In genomic region chr22:49909476-49910205, GRCh38 we compare ENCODE assay signal across 13 cellular contexts. TPM values are rescaled to one million over a fixed set of nuclear protein-coding genes. Genes with fewer than 3 reads are reported as not detected.
DNase-seq lines count a peak whose midpoint lies in the region; ATAC-seq, FAIRE-seq and TF ChIP-seq lines count a peak whose summit lies in the region.
"Had no signal": no experiment of that assay in that cellular context is flagged by ENCODE, and none has a peak within 500 bp of the region (broad histone marks: within the 10 kb centered on the region; RNA-seq: fewer than 3 reads in every experiment).

No MANE protein-coding gene starts in this region.

- H3K9me3 ChIP-seq in heart right ventricle = no peaks in the 10 kb centered on the region
- no peaks in the 10 kb centered on the region for H3K9me3 ChIP-seq in HepG2 (ENCODE audit: low read length)
- H3K9me3 ChIP-seq in sigmoid colon = no peaks in the 10 kb centered on the region
- no peaks in the 10 kb centered on the region for H3K9me3 ChIP-seq in body of pancreas

- no peaks in the 10 kb centered on the region for H3K79me2 ChIP-seq in HepG2 (ENCODE audit: insufficient read depth, low read length)

- TF ChIP-seq EP300 in HepG2 (IDR thresholded peaks at IDR 0.05; ENCODE audit: low read depth in 2 of 2, low read length in 2 of 2) (no peak), HepG2 (CRISPR knock-in tag; IDR thresholded peaks at IDR 0.05; ENCODE audit: borderline replicate concordance) (no peak), sigmoid colon (IDR thresholded peaks at IDR 0.05) (no peak)

- H3K27me3 ChIP-seq in heart right ventricle (no peaks in the 10 kb centered on the region), HepG2 (ENCODE audit: control insufficient read depth in 1 of 2, insufficient read depth in 2 of 2, low read length in 2 of 2) (no peaks in the 10 kb centered on the region), sigmoid colon (no peaks in the 10 kb centered on the region), body of pancreas (no peaks in the 10 kb centered on the region)

- H4K20me1 ChIP-seq in HepG2 (ENCODE audit: insufficient read depth, low read length) = no peaks in the 10 kb centered on the region

- TF ChIP-seq RAD21 in HepG2 (CRISPR knock-in tag; IDR thresholded peaks at IDR 0.05) = no peak

- CTCF ChIA-PET in HepG2 (lab: Yijun Ruan, JAX; ENCODE audit: low intra/inter-chr PET ratio, low total read pairs) = no interaction called here

- FAIRE-seq in HepG2 (lab: Jason Lieb, UNC) = no peak
- FAIRE-seq: A204.1, GM12891 had no signal

- H3K4me2 ChIP-seq in HepG2 (ENCODE audit: low read depth, low read length) = no peak overlapping the region
- H3K4me2 ChIP-seq: GM23338 had no signal

- no peak overlapping the region for H3K4me3 ChIP-seq in heart right ventricle
- no peak overlapping the region for H3K4me3 ChIP-seq in HepG2 (replicated peaks in 1 of 3; ENCODE audit: insufficient read depth in 1 of 3, low read depth in 2 of 3, low read length in 3 of 3)
- no peak overlapping the region for H3K4me3 ChIP-seq in sigmoid colon
- H3K4me3 ChIP-seq in body of pancreas = no peak overlapping the region
- H3K4me3 ChIP-seq: GM23338 had no signal

- TF ChIP-seq CTCF in heart right ventricle (IDR thresholded peaks at IDR 0.05) = no peak
- TF ChIP-seq CTCF in HepG2 (CRISPR knock-in tag; IDR thresholded peaks at IDR 0.05) = no peak
- no peak for TF ChIP-seq CTCF in sigmoid colon (IDR thresholded peaks at IDR 0.05)
- no peak for TF ChIP-seq CTCF in body of pancreas (IDR thresholded peaks at IDR 0.05)

- in situ Hi-C loops in HepG2 (cut with HindIII; ENCODE audit: extremely low pct_ligation_motif_present, low pct_unique_long_range_greater_than_20kb) = no loop called here

- intact Hi-C loops in Right ventricle myocardium inferior (cut with DNase I) = no loop called here
- intact Hi-C loops in heart right ventricle (cut with DNase I) = loop anchor here in 5 of 10 donors (5.0 to 10.0 kb wide), 4 partner anchors 47 to 145 kb away; no protein-coding TSS in a partner anchor
- intact Hi-C loops in HepG2 (cut with micrococcal nuclease; ENCODE audit: unreplicated experiment) = no loop called here
- intact Hi-C loops in sigmoid colon (cut with DNase I) = loop anchor here (10.0 kb wide), 1 partner anchor 115 kb away; no protein-coding TSS in a partner anchor
- intact Hi-C loops in body of pancreas (cut with DNase I) = loop anchor here (10.0 kb wide), 1 partner anchor 55 kb away; the partner anchor contains the start of gene ZBED4

- TF ChIP-seq POLR2A in HepG2 (IDR thresholded peaks at IDR 0.05; ENCODE audit: insufficient read depth in 1 of 2, low read depth in 2 of 2, low read length in 2 of 2) (no peak), sigmoid colon (IDR thresholded peaks at IDR 0.05) (no peak), body of pancreas (IDR thresholded peaks at IDR 0.05) (no peak)

- no peak for ATAC-seq in Right ventricle myocardium inferior
- ATAC-seq in heart right ventricle = no peak
- ATAC-seq in HepG2 = no peak
- no peak for ATAC-seq in body of pancreas
- ATAC-seq in GM19452 (IDR thresholded peaks at IDR 0.05; ENCODE audit: unreplicated experiment) = no peak
- ATAC-seq: GM23338 had no signal

- H3K9ac ChIP-seq in HepG2 (ENCODE audit: insufficient read depth, low read depth, low read length) = no peak overlapping the region

- H3K4me1 ChIP-seq in heart right ventricle (no peaks in the 10 kb centered on the region), HepG2 (ENCODE audit: insufficient read depth, low read length) (peaks cover 12% of the 10 kb centered on the region), sigmoid colon (no peaks in the 10 kb centered on the region), body of pancreas (no peaks in the 10 kb centered on the region)

- H2AFZ ChIP-seq in HepG2 (ENCODE audit: low read length) = no peak overlapping the region
- H2AFZ ChIP-seq: GM23338 had no signal

- POLR2A ChIA-PET in HepG2 (lab: Yijun Ruan, JAX) = no interaction called here

- DNase-seq in Right ventricle myocardium inferior (ENCODE audit: missing footprints) (peak; percentile 35), heart right ventricle (no peak), HepG2 (ENCODE audit: low spot score) (no peak), sigmoid colon (peak; percentile 56), HuH-7.5 (ENCODE audit: low spot score) (no peak), body of pancreas (no peak)
- DNase-seq: DMS79, H9 had no signal

- no peak overlapping the region for H3K27ac ChIP-seq in heart right ventricle
- H3K27ac ChIP-seq in HepG2 (ENCODE audit: extremely low read length, insufficient read depth, low read length) = no peak overlapping the region
- no peak overlapping the region for H3K27ac ChIP-seq in sigmoid colon
- no peak overlapping the region for H3K27ac ChIP-seq in body of pancreas
- H3K27ac ChIP-seq: C4-2B had no signal

- no TSS peak for BruUV-seq in HepG2 (replicated peaks; lab: Mats Ljungman, UMichigan)

- H3K36me3 ChIP-seq in heart right ventricle (peaks cover 0 to 96% (median 32%) of the 10 kb centered on the region in 9 donors), HepG2 (replicated peaks in 1 of 2; ENCODE audit: control insufficient read depth in 1 of 2, insufficient read depth in 2 of 2, low read length in 2 of 2) (peaks cover 9 to 32% of the 10 kb centered on the region in 2 experiments; a peak in 4 of 5 replicates), sigmoid colon (peaks cover 11 to 86% (median 21%) of the 10 kb centered on the region in 4 donors), body of pancreas (replicated peaks in 1 of 2; ENCODE audit: insufficient read depth in 1 of 2, low read depth in 2 of 2) (peaks cover 0 to 3% of the 10 kb centered on the region in 2 donors)

- 94 to 96% methylated on average over 23 of the region's 23 CpGs for WGBS in heart right ventricle, 2 donors
- WGBS in HepG2 (ENCODE audit: low lambda C conversion rate) = 97% methylated on average over 18 of the region's 23 CpGs
- 95% methylated on average over 23 of the region's 23 CpGs for WGBS in sigmoid colon, 2 donors
- 88 to 91% methylated on average over 19 to 21 of the region's 23 CpGs for WGBS in body of pancreas, 2 donors

RNA-seq across cellular contexts. Expression of gene ALG12, which starts 8.6 kb away (rescaled TPM):
- total RNA-seq in Right ventricle myocardium inferior (16.4 TPM), heart right ventricle (10 to 100 TPM in 9 of 10 donors, 1 to 10 TPM in 1; 9.6 to 19.8 (median 16.0) TPM), HepG2 (2016; rRNA removed; fragmentation: Illumina TruSeq; extraction: Trizol) (6.6 and 15.8 TPM in 2 replicates), sigmoid colon (10 to 100 TPM; 11.4 to 23.9 (median 15.4) TPM), body of pancreas (10 to 100 TPM; 16.2 to 17.9 TPM)
- polyA plus RNA-seq in heart right ventricle (10 to 100 TPM in 1 of 2 donors, 1 to 10 TPM in 1; 9.7 to 10.4 TPM), HepG2 (2011; rRNA removed) (7.8 and 9.5 TPM in 2 replicates), sigmoid colon (10 to 100 TPM in 1 of 3 donors, 1 to 10 TPM in 2; 1.8 to 15.9 (median 2.1) TPM)
- 1.5 and 3.0 TPM in 2 replicates for total RNA-seq in HepG2 (2016; cell fraction: cytosol; rRNA removed; fragmentation: Illumina TruSeq; extraction: Trizol; ENCODE audit: low read depth)
- 6.8 and 15.6 TPM in 2 replicates for total RNA-seq in HepG2 (2016; cell fraction: insoluble cytoplasmic fraction; rRNA removed; fragmentation: Illumina TruSeq; extraction: Trizol)
- total RNA-seq in HepG2 (2016; cell fraction: membrane; rRNA removed; fragmentation: Illumina TruSeq; extraction: Trizol) = 6.4 and 10.5 TPM in 2 replicates
- total RNA-seq in HepG2 (2016; cell fraction: nucleus; rRNA removed; fragmentation: Illumina TruSeq; extraction: Trizol) = 10.6 and 14.2 TPM in 2 replicates
- polyA plus RNA-seq in HepG2 (2011; cell fraction: cytosol; rRNA removed) = 5.9 and 6.1 TPM in 2 replicates
- 25.1 and 26.7 TPM in 2 replicates for polyA plus RNA-seq in HepG2 (2011; cell fraction: nucleus; rRNA removed)
- 9.4 and 10.0 TPM in 2 replicates for polyA plus RNA-seq in HepG2 (2012)
- 2.9 and 3.3 TPM in 2 replicates for polyA plus RNA-seq in HepG2 (2016; cell fraction: cytosol; fragmentation: Illumina TruSeq; extraction: Trizol; ENCODE audit: low read depth)
- 6.1 and 6.8 TPM in 2 replicates for polyA plus RNA-seq in HepG2 (2016; cell fraction: insoluble cytoplasmic fraction; fragmentation: Illumina TruSeq; extraction: Trizol; ENCODE audit: low read depth)
- 5.6 and 6.9 TPM in 2 replicates for polyA plus RNA-seq in HepG2 (2016; cell fraction: membrane; fragmentation: Illumina TruSeq; extraction: Trizol; ENCODE audit: low read depth)
- 26.3 and 30.4 TPM in 2 replicates for polyA plus RNA-seq in HepG2 (2016; cell fraction: nucleus; fragmentation: Illumina TruSeq; extraction: Trizol; ENCODE audit: insufficient read depth, low read depth)
- polyA minus RNA-seq in HepG2 (2011; rRNA and poly(A)+ RNA removed; ENCODE audit: low replicate concordance) = 5.8 and 12.8 TPM in 2 replicates
- 5.7 and 7.1 TPM in 2 replicates for polyA minus RNA-seq in HepG2 (2011; cell fraction: cytosol; rRNA and poly(A)+ RNA removed)
- polyA minus RNA-seq in HepG2 (2011; cell fraction: nucleus; rRNA and poly(A)+ RNA removed) = 3.4 and 4.5 TPM in 2 replicates

RNA-seq across cellular contexts. Expression of gene CRELD2, which starts 8.8 kb away (rescaled TPM):
- total RNA-seq in Right ventricle myocardium inferior (30.6 TPM), heart right ventricle (10 to 100 TPM; 13.0 to 32.5 (median 19.2) TPM), HepG2 (2016; rRNA removed; fragmentation: Illumina TruSeq; extraction: Trizol) (19.6 and 44.7 TPM in 2 replicates), sigmoid colon (10 to 100 TPM; 15.5 to 26.5 (median 23.1) TPM), body of pancreas (100 to 1,000 TPM in 1 of 2 donors, 10 to 100 TPM in 1; 73.9 to 201 TPM)
- polyA plus RNA-seq in heart right ventricle (10 to 100 TPM; 11.0 to 90.0 TPM), HepG2 (2011; rRNA removed) (17.2 and 20.2 TPM in 2 replicates), sigmoid colon (10 to 100 TPM in 2 of 3 donors, 1 to 10 TPM in 1; 9.2 to 97.7 (median 11.4) TPM)
- total RNA-seq in HepG2 (2016; cell fraction: cytosol; rRNA removed; fragmentation: Illumina TruSeq; extraction: Trizol; ENCODE audit: low read depth) = 22.4 and 24.2 TPM in 2 replicates
- 18.8 and 46.8 TPM in 2 replicates for total RNA-seq in HepG2 (2016; cell fraction: insoluble cytoplasmic fraction; rRNA removed; fragmentation: Illumina TruSeq; extraction: Trizol)
- total RNA-seq in HepG2 (2016; cell fraction: membrane; rRNA removed; fragmentation: Illumina TruSeq; extraction: Trizol) = 27.6 and 29.9 TPM in 2 replicates
- total RNA-seq in HepG2 (2016; cell fraction: nucleus; rRNA removed; fragmentation: Illumina TruSeq; extraction: Trizol) = 35.5 and 40.6 TPM in 2 replicates
- 16.7 and 25.6 TPM in 2 replicates for polyA plus RNA-seq in HepG2 (2011; cell fraction: cytosol; rRNA removed)
- polyA plus RNA-seq in HepG2 (2011; cell fraction: nucleus; rRNA removed) = 44.2 and 48.8 TPM in 2 replicates
- polyA plus RNA-seq in HepG2 (2012) = 9.4 and 10.2 TPM in 2 replicates
- 25.8 and 29.9 TPM in 2 replicates for polyA plus RNA-seq in HepG2 (2016; cell fraction: cytosol; fragmentation: Illumina TruSeq; extraction: Trizol; ENCODE audit: low read depth)
- 22.7 and 25.1 TPM in 2 replicates for polyA plus RNA-seq in HepG2 (2016; cell fraction: insoluble cytoplasmic fraction; fragmentation: Illumina TruSeq; extraction: Trizol; ENCODE audit: low read depth)
- polyA plus RNA-seq in HepG2 (2016; cell fraction: membrane; fragmentation: Illumina TruSeq; extraction: Trizol; ENCODE audit: low read depth) = 26.9 and 27.0 TPM in 2 replicates
- 89.1 and 100 TPM in 2 replicates for polyA plus RNA-seq in HepG2 (2016; cell fraction: nucleus; fragmentation: Illumina TruSeq; extraction: Trizol; ENCODE audit: insufficient read depth, low read depth)
- polyA minus RNA-seq in HepG2 (2011; rRNA and poly(A)+ RNA removed; ENCODE audit: low replicate concordance) = 6.9 and 14.7 TPM in 2 replicates
- polyA minus RNA-seq in HepG2 (2011; cell fraction: cytosol; rRNA and poly(A)+ RNA removed) = 4.4 and 5.2 TPM in 2 replicates
- 4.5 and 4.7 TPM in 2 replicates for polyA minus RNA-seq in HepG2 (2011; cell fraction: nucleus; rRNA and poly(A)+ RNA removed)

RNA-seq across cellular contexts. Expression of gene PIM3, which starts 50.9 kb away (rescaled TPM):
- 56.9 TPM for total RNA-seq in Right ventricle myocardium inferior
- total RNA-seq in heart right ventricle = 10 to 100 TPM; 27.4 to 81.6 (median 41.6) TPM
- polyA plus RNA-seq in heart right ventricle = 10 to 100 TPM; 43.9 to 62.0 TPM
- total RNA-seq in HepG2 (2016; rRNA removed; fragmentation: Illumina TruSeq; extraction: Trizol) = 18.2 and 31.2 TPM in 2 replicates
- 12.4 and 12.6 TPM in 2 replicates for total RNA-seq in HepG2 (2016; cell fraction: cytosol; rRNA removed; fragmentation: Illumina TruSeq; extraction: Trizol; ENCODE audit: low read depth)
- 17.3 and 32.7 TPM in 2 replicates for total RNA-seq in HepG2 (2016; cell fraction: insoluble cytoplasmic fraction; rRNA removed; fragmentation: Illumina TruSeq; extraction: Trizol)
- 27.1 and 31.2 TPM in 2 replicates for total RNA-seq in HepG2 (2016; cell fraction: membrane; rRNA removed; fragmentation: Illumina TruSeq; extraction: Trizol)
- 24.6 and 30.5 TPM in 2 replicates for total RNA-seq in HepG2 (2016; cell fraction: nucleus; rRNA removed; fragmentation: Illumina TruSeq; extraction: Trizol)
- 21.6 and 24.1 TPM in 2 replicates for polyA plus RNA-seq in HepG2 (2011; rRNA removed)
- polyA plus RNA-seq in HepG2 (2011; cell fraction: cytosol; rRNA removed) = 21.4 and 47.8 TPM in 2 replicates
- polyA plus RNA-seq in HepG2 (2011; cell fraction: nucleus; rRNA removed) = 121 and 136 TPM in 2 replicates
- polyA plus RNA-seq in HepG2 (2012) = 22.6 and 36.4 TPM in 2 replicates
- polyA plus RNA-seq in HepG2 (2016; cell fraction: cytosol; fragmentation: Illumina TruSeq; extraction: Trizol; ENCODE audit: low read depth) = 7.3 and 9.3 TPM in 2 replicates
- polyA plus RNA-seq in HepG2 (2016; cell fraction: insoluble cytoplasmic fraction; fragmentation: Illumina TruSeq; extraction: Trizol; ENCODE audit: low read depth) = 21.4 and 25.4 TPM in 2 replicates
- polyA plus RNA-seq in HepG2 (2016; cell fraction: membrane; fragmentation: Illumina TruSeq; extraction: Trizol; ENCODE audit: low read depth) = 17.2 and 17.8 TPM in 2 replicates
- polyA plus RNA-seq in HepG2 (2016; cell fraction: nucleus; fragmentation: Illumina TruSeq; extraction: Trizol; ENCODE audit: insufficient read depth, low read depth) = 62.7 and 63.0 TPM in 2 replicates
- polyA minus RNA-seq in HepG2 (2011; rRNA and poly(A)+ RNA removed; ENCODE audit: low replicate concordance) = 8.8 and 50.3 TPM in 2 replicates
- polyA minus RNA-seq in HepG2 (2011; cell fraction: cytosol; rRNA and poly(A)+ RNA removed) = 23.0 and 37.5 TPM in 2 replicates
- 17.0 and 22.8 TPM in 2 replicates for polyA minus RNA-seq in HepG2 (2011; cell fraction: nucleus; rRNA and poly(A)+ RNA removed)
- 10 to 100 TPM; 26.3 to 50.0 (median 41.8) TPM for total RNA-seq in sigmoid colon
- 100 to 1,000 TPM in 1 of 3 donors, 10 to 100 TPM in 2; 34.8 to 126 (median 60.1) TPM for polyA plus RNA-seq in sigmoid colon
- 10 to 100 TPM; 57.3 to 98.9 TPM for total RNA-seq in body of pancreas

RNA-seq across cellular contexts. Expression of gene ZBED4, which starts 56.0 kb away (rescaled TPM):
- total RNA-seq in Right ventricle myocardium inferior = 4.8 TPM
- total RNA-seq in heart right ventricle = 1 to 10 TPM; 3.5 to 5.9 (median 4.4) TPM
- polyA plus RNA-seq in heart right ventricle = 1 to 10 TPM; 2.6 to 3.2 TPM
- 9.6 and 11.9 TPM in 2 replicates for total RNA-seq in HepG2 (2016; rRNA removed; fragmentation: Illumina TruSeq; extraction: Trizol)
- 0.91 and 1.3 TPM in 2 replicates for total RNA-seq in HepG2 (2016; cell fraction: cytosol; rRNA removed; fragmentation: Illumina TruSeq; extraction: Trizol; ENCODE audit: low read depth)
- 9.6 and 9.7 TPM in 2 replicates for total RNA-seq in HepG2 (2016; cell fraction: insoluble cytoplasmic fraction; rRNA removed; fragmentation: Illumina TruSeq; extraction: Trizol)
- 5.5 TPM in 2 replicates for total RNA-seq in HepG2 (2016; cell fraction: membrane; rRNA removed; fragmentation: Illumina TruSeq; extraction: Trizol)
- total RNA-seq in HepG2 (2016; cell fraction: nucleus; rRNA removed; fragmentation: Illumina TruSeq; extraction: Trizol) = 8.0 and 9.8 TPM in 2 replicates
- 5.4 and 6.0 TPM in 2 replicates for polyA plus RNA-seq in HepG2 (2011; rRNA removed)
- 4.8 and 5.6 TPM in 2 replicates for polyA plus RNA-seq in HepG2 (2011; cell fraction: cytosol; rRNA removed)
- polyA plus RNA-seq in HepG2 (2011; cell fraction: nucleus; rRNA removed) = 9.9 and 11.1 TPM in 2 replicates
- polyA plus RNA-seq in HepG2 (2012) = 9.9 and 11.2 TPM in 2 replicates
- 0.43 and 0.49 TPM in 2 replicates for polyA plus RNA-seq in HepG2 (2016; cell fraction: cytosol; fragmentation: Illumina TruSeq; extraction: Trizol; ENCODE audit: low read depth)
- polyA plus RNA-seq in HepG2 (2016; cell fraction: insoluble cytoplasmic fraction; fragmentation: Illumina TruSeq; extraction: Trizol; ENCODE audit: low read depth) = 9.0 and 10.5 TPM in 2 replicates
- polyA plus RNA-seq in HepG2 (2016; cell fraction: membrane; fragmentation: Illumina TruSeq; extraction: Trizol; ENCODE audit: low read depth) = 2.4 and 2.7 TPM in 2 replicates
- 13.2 and 13.5 TPM in 2 replicates for polyA plus RNA-seq in HepG2 (2016; cell fraction: nucleus; fragmentation: Illumina TruSeq; extraction: Trizol; ENCODE audit: insufficient read depth, low read depth)
- polyA minus RNA-seq in HepG2 (2011; rRNA and poly(A)+ RNA removed; ENCODE audit: low replicate concordance) = 7.8 and 12.8 TPM in 2 replicates
- 8.8 and 10.3 TPM in 2 replicates for polyA minus RNA-seq in HepG2 (2011; cell fraction: cytosol; rRNA and poly(A)+ RNA removed)
- polyA minus RNA-seq in HepG2 (2011; cell fraction: nucleus; rRNA and poly(A)+ RNA removed) = 12.1 and 13.2 TPM in 2 replicates
- 1 to 10 TPM; 3.9 to 7.5 (median 5.5) TPM for total RNA-seq in sigmoid colon
- 10 to 100 TPM in 1 of 3 donors, 1 to 10 TPM in 2; 2.4 to 10.5 (median 4.6) TPM for polyA plus RNA-seq in sigmoid colon
- total RNA-seq in body of pancreas = 10 to 100 TPM in 1 of 2 donors, 1 to 10 TPM in 1; 9.6 to 17.1 TPM

Comparison
In these comparisons a context has a peak if more than half of its experiments do, and no peak if none do; other contexts are left out.
1. DNase-seq: peak in Right ventricle myocardium inferior (single experiment) and sigmoid colon (single experiment); none in heart right ventricle (0 of 2), HepG2 (single experiment), HuH-7.5 (single experiment) and body of pancreas (0 of 4).
2. intact Hi-C loops: an anchor here in sigmoid colon (10.0 kb wide) and body of pancreas (10.0 kb wide); none called in Right ventricle myocardium inferior and HepG2.